ENCODE assay signal across 20 cellular contexts in the genomic region with DNA sequence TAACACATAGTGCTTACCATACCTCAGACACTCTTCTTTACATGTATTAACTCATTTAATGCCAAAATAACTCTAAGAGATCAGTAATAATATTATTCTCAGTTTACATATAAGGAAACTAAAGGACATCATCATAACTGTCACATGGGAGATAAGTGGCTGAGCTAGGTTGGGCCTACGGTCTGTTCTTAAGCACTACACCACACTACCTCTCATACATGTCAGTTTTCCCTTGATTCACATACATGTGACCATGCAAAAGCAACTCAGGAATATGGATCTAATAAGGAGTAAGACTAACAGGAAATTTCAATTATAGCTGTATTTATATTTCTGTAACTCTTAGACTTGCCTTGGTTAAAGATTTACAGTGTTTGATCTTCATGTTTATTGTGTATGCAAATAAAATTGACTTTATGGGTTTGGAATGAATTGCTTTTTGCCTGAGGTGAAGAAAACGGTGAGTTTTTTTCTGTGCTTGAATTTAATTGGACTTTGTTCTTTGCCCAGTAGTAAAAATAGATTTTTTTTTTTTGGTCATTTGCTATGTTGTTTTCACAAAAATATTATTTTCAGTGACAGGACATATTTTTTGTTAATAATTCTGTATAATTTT.
"Had no signal": no experiment of that assay in that cellular context is flagged by ENCODE, and none has a peak within 500 bp of the region (broad histone marks: within the 10 kb centered on the region; RNA-seq: fewer than 3 reads in every experiment).

No MANE protein-coding gene starts in this region.

- H3K4me1 Mint-ChIP-seq: activated CD4-positive, alpha-beta T cell treated with anti-CD3 and anti-CD28 coated beads, Interleukin-2, amount 10 ng/mL, durations not matched to agents 7 days and 5 days; activated CD8-positive, alpha-beta memory T cell treated with anti-CD3 and anti-CD28 coated beads, Interleukin-2, amount 10 ng/mL, durations not matched to agents 7 days and 5 days; activated naive CD8-positive, alpha-beta T cell treated with anti-CD3 and anti-CD28 coated beads, Interleukin-2, amount 50 U/mL, for 24 hours; memory B cell; nephron progenitor cell had no signal

- H3K4me3 ChIP-seq: spleen had no signal

- H3K27ac Mint-ChIP-seq: activated CD4-positive, alpha-beta T cell treated with anti-CD3 and anti-CD28 coated beads, Interleukin-2, amount 10 ng/mL, durations not matched to agents 7 days and 5 days; activated CD8-positive, alpha-beta memory T cell treated with anti-CD3 and anti-CD28 coated beads, Interleukin-2, amount 10 ng/mL, durations not matched to agents 7 days and 5 days; activated CD8-positive, alpha-beta T cell treated with anti-CD3 and anti-CD28 coated beads for 36 hours; activated naive CD8-positive, alpha-beta T cell treated with anti-CD3 and anti-CD28 coated beads, Interleukin-2, amount 50 U/mL, for 24 hours; brain; memory B cell; nephron progenitor cell; T-helper 2 cell treated with Interferon-gamma antibody and Interleukin-4, amounts not matched to agents 5 μg/mL and 100 μg/mL, for 36 hours had no signal

- H3K4me1 ChIP-seq: spleen had no signal

- H3K4me3 Mint-ChIP-seq: activated CD4-positive, alpha-beta T cell treated with anti-CD3 and anti-CD28 coated beads, Interleukin-2, amount 10 ng/mL, durations not matched to agents 7 days and 5 days; activated CD8-positive, alpha-beta memory T cell treated with anti-CD3 and anti-CD28 coated beads, Interleukin-2, amount 10 ng/mL, durations not matched to agents 7 days and 5 days; activated CD8-positive, alpha-beta T cell treated with anti-CD3 and anti-CD28 coated beads for 36 hours; activated naive CD8-positive, alpha-beta T cell treated with anti-CD3 and anti-CD28 coated beads, Interleukin-2, amount 50 U/mL, for 24 hours; brain; memory B cell; nephron progenitor cell; T-helper 2 cell treated with Interferon-gamma antibody and Interleukin-4, amounts not matched to agents 5 μg/mL and 100 μg/mL, for 36 hours had no signal

- H3K9me3 ChIP-seq: spleen had no signal

- ATAC-seq: activated CD8-positive, alpha-beta memory T cell treated with anti-CD3 and anti-CD28 coated beads, Interleukin-2, amount 10 ng/mL, durations not matched to agents 7 days and 5 days; activated CD8-positive, alpha-beta T cell treated with anti-CD3 and anti-CD28 coated beads for 36 hours; activated naive CD8-positive, alpha-beta T cell treated with anti-CD3 and anti-CD28 coated beads, Interleukin-2, amount 50 U/mL, for 24 hours; foreskin keratinocyte; stimulated activated naive CD8-positive, alpha-beta T cell treated with anti-CD3 and anti-CD28 coated beads, Interleukin-15, Interleukin-2, amounts not matched to agents 100 U/mL and 50 U/mL, for 24 hours had no signal

- DNase-seq: activated CD4-positive, alpha-beta T cell treated with anti-CD3 and anti-CD28 coated beads, Interleukin-2, amount 10 ng/mL, durations not matched to agents 7 days and 5 days; activated CD4-positive, CD25-positive, alpha-beta regulatory T cell treated with anti-CD3 and anti-CD28 coated beads, Interleukin-2, amount 50 U/mL, for 72 hours; activated CD8-positive, alpha-beta memory T cell treated with anti-CD3 and anti-CD28 coated beads, Interleukin-2, amount 10 ng/mL, durations not matched to agents 7 days and 5 days; activated CD8-positive, alpha-beta T cell treated with anti-CD3 and anti-CD28 coated beads for 36 hours; activated effector memory CD4-positive, alpha-beta T cell treated with anti-CD3 and anti-CD28 coated beads, Interleukin-2, amount 50 U/mL, for 16 hours; activated naive CD4-positive, alpha-beta T cell treated with anti-CD3 and anti-CD28 coated beads, Interleukin-2, amount 50 U/mL, for 16 hours; activated naive CD8-positive, alpha-beta T cell treated with anti-CD3 and anti-CD28 coated beads, Interleukin-2, amount 50 U/mL, for 24 hours; activated T-cell treated with anti-CD3 and anti-CD28 coated beads for 4 hours; aorta; effector memory CD4-positive, alpha-beta T cell; foreskin keratinocyte; nephron progenitor cell; retina; spleen; stimulated activated CD4-positive, alpha-beta T cell treated with anti-CD3 and anti-CD28 coated beads, Interleukin-4, amount 100 ng/mL, for 24 hours; stimulated activated naive CD8-positive, alpha-beta T cell treated with anti-CD3 and anti-CD28 coated beads, Interleukin-15, Interleukin-2, amounts not matched to agents 100 U/mL and 50 U/mL, for 24 hours; WERI-Rb-1 had no signal

- H3K27me3 Mint-ChIP-seq: activated CD4-positive, alpha-beta T cell treated with anti-CD3 and anti-CD28 coated beads, Interleukin-2, amount 10 ng/mL, durations not matched to agents 7 days and 5 days; activated CD8-positive, alpha-beta memory T cell treated with anti-CD3 and anti-CD28 coated beads, Interleukin-2, amount 10 ng/mL, durations not matched to agents 7 days and 5 days; activated CD8-positive, alpha-beta T cell treated with anti-CD3 and anti-CD28 coated beads for 36 hours; activated naive CD8-positive, alpha-beta T cell treated with anti-CD3 and anti-CD28 coated beads, Interleukin-2, amount 50 U/mL, for 24 hours; brain; memory B cell had no signal

- H3K9me3 Mint-ChIP-seq: activated CD4-positive, alpha-beta T cell treated with anti-CD3 and anti-CD28 coated beads, Interleukin-2, amount 10 ng/mL, durations not matched to agents 7 days and 5 days; activated CD8-positive, alpha-beta T cell treated with anti-CD3 and anti-CD28 coated beads for 36 hours; activated naive CD8-positive, alpha-beta T cell treated with anti-CD3 and anti-CD28 coated beads, Interleukin-2, amount 50 U/mL, for 24 hours; brain; memory B cell; nephron progenitor cell; T-helper 2 cell treated with Interferon-gamma antibody and Interleukin-4, amounts not matched to agents 5 μg/mL and 100 μg/mL, for 36 hours had no signal

- H3K27ac ChIP-seq: foreskin keratinocyte, spleen, WERI-Rb-1 had no signal
